24 cellular contexts compared by ENCODE assay signal in the genomic region with DNA sequence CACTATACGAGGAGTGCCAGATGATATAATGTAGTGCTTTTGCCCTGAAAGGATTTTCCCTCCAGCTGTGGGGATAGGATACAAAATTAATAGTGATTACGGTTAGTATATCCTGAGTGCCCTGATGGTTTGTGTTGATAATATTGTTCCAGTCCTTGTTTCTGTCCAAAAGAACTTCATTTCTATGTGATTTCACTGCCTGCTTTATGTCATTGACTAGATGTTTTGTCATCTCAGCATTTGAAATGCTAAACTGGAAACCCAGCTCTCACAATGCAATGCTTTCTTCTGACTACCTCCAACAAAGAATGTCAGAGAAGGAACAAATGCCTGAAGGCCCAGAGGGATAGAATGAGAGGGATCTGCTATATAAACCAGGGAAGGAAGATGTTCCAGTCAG.
DNase-seq lines count a peak whose midpoint lies in the region; ATAC-seq lines count a peak whose summit lies in the region.
"Had no signal": no experiment of that assay in that cellular context is flagged by ENCODE, and none has a peak within 500 bp of the region (broad histone marks: within the 10 kb centered on the region; RNA-seq: fewer than 3 reads in every experiment).

No MANE protein-coding gene starts in this region.

- no peaks in the 10 kb centered on the region for H3K27me3 Mint-ChIP-seq in activated naive CD8-positive, alpha-beta T cell
- H3K27me3 Mint-ChIP-seq in activated naive CD8-positive, alpha-beta T cell treated with anti-CD3 and anti-CD28 coated beads for 36 hours, result no peaks in the 10 kb centered on the region
- no peaks in the 10 kb centered on the region for H3K27me3 Mint-ChIP-seq in naive thymus-derived CD8-positive, alpha-beta T cell
- H3K27me3 Mint-ChIP-seq: activated CD4-positive, alpha-beta T cell treated with anti-CD3 and anti-CD28 coated beads, Interleukin-2, amount 10 ng/mL, durations not matched to agents 24 days and 14 days; dendritic cell treated with granulocyte-macrophage colony-stimulating factor and Interleukin-4, amounts not matched to agents 40 ng/mL and 50 ng/mL, for 4 days; type B pancreatic cell had no signal

- H3K36me3 Mint-ChIP-seq in activated naive CD8-positive, alpha-beta T cell, result peaks cover 20% of the 10 kb centered on the region
- H3K36me3 Mint-ChIP-seq in activated naive CD8-positive, alpha-beta T cell treated with anti-CD3 and anti-CD28 coated beads for 36 hours, result peaks cover 11% of the 10 kb centered on the region
- peaks cover 6 to 87% (median 22%) of the 10 kb centered on the region in 3 donors for H3K36me3 Mint-ChIP-seq in naive thymus-derived CD8-positive, alpha-beta T cell

- no peak overlapping the region for H3K4me3 Mint-ChIP-seq in activated naive CD8-positive, alpha-beta T cell
- no peak overlapping the region for H3K4me3 Mint-ChIP-seq in activated naive CD8-positive, alpha-beta T cell treated with anti-CD3 and anti-CD28 coated beads for 36 hours
- H3K4me3 Mint-ChIP-seq in naive thymus-derived CD8-positive, alpha-beta T cell, result no peak overlapping the region
- H3K4me3 Mint-ChIP-seq: activated CD4-positive, alpha-beta T cell treated with anti-CD3 and anti-CD28 coated beads, Interleukin-2, amount 10 ng/mL, durations not matched to agents 24 days and 14 days; activated T-helper 1 cell treated with anti-CD3 and anti-CD28 coated beads, Interleukin-12 subunit alpha, Interleukin-12 subunit beta, Interleukin-2, Interleukin-4 antibody, amounts not matched to agents 30 ng/mL and 10 ng/mL and 1 ng/mL, durations not matched to agents 14 hours and 24 hours and 36 hours; dendritic cell treated with granulocyte-macrophage colony-stimulating factor and Interleukin-4, amounts not matched to agents 40 ng/mL and 50 ng/mL, for 4 days; immature natural killer cell; type B pancreatic cell had no signal

- no peak for ATAC-seq in naive thymus-derived CD8-positive, alpha-beta T cell
- ATAC-seq: left ventricle myocardium superior; stimulated activated naive CD8-positive, alpha-beta T cell treated with anti-CD3 and anti-CD28 coated beads, Interleukin-15, Interleukin-2, amounts not matched to agents 100 U/mL and 50 U/mL, for 24 hours had no signal

- peak overlapping the region; percentile 57 for H3K27ac ChIP-seq in cingulate gyrus (ENCODE audit: low read depth, low read length)
- H3K27ac ChIP-seq: adrenal gland, breast epithelium, spleen, VCaP had no signal

- H3K27ac Mint-ChIP-seq in activated naive CD8-positive, alpha-beta T cell, result peak overlapping the region; percentile 42
- no peak overlapping the region for H3K27ac Mint-ChIP-seq in activated naive CD8-positive, alpha-beta T cell treated with anti-CD3 and anti-CD28 coated beads for 36 hours
- peak overlapping the region in 8 of 10 donors; percentile 1 to 83 (median 46) for H3K27ac Mint-ChIP-seq in naive thymus-derived CD8-positive, alpha-beta T cell
- H3K27ac Mint-ChIP-seq: activated CD4-positive, alpha-beta T cell treated with anti-CD3 and anti-CD28 coated beads, Interleukin-2, amount 10 ng/mL, durations not matched to agents 24 days and 14 days; activated T-helper 1 cell treated with anti-CD3 and anti-CD28 coated beads, Interleukin-12 subunit alpha, Interleukin-12 subunit beta, Interleukin-2, Interleukin-4 antibody, amounts not matched to agents 30 ng/mL and 10 ng/mL and 1 ng/mL, durations not matched to agents 14 hours and 24 hours and 36 hours; type B pancreatic cell had no signal

- POLR2A ChIA-PET in naive thymus-derived CD8-positive, alpha-beta T cell (lab: Charles Lee), result no interaction called here

- H3K9me3 Mint-ChIP-seq in activated naive CD8-positive, alpha-beta T cell (ENCODE audit: low read depth), result no peaks in the 10 kb centered on the region
- H3K9me3 Mint-ChIP-seq in activated naive CD8-positive, alpha-beta T cell treated with anti-CD3 and anti-CD28 coated beads for 36 hours, result no peaks in the 10 kb centered on the region
- H3K9me3 Mint-ChIP-seq in naive thymus-derived CD8-positive, alpha-beta T cell, result no peaks in the 10 kb centered on the region
- H3K9me3 Mint-ChIP-seq: activated CD4-positive, alpha-beta T cell treated with anti-CD3 and anti-CD28 coated beads, Interleukin-2, amount 10 ng/mL, durations not matched to agents 24 days and 14 days; activated T-helper 1 cell treated with anti-CD3 and anti-CD28 coated beads, Interleukin-12 subunit alpha, Interleukin-12 subunit beta, Interleukin-2, Interleukin-4 antibody, amounts not matched to agents 30 ng/mL and 10 ng/mL and 1 ng/mL, durations not matched to agents 14 hours and 24 hours and 36 hours; dendritic cell treated with granulocyte-macrophage colony-stimulating factor and Interleukin-4, amounts not matched to agents 40 ng/mL and 50 ng/mL, for 4 days; immature natural killer cell; type B pancreatic cell had no signal

- peaks cover 3% of the 10 kb centered on the region for H3K4me1 Mint-ChIP-seq in activated naive CD8-positive, alpha-beta T cell (ENCODE audit: low read depth)
- H3K4me1 Mint-ChIP-seq in activated naive CD8-positive, alpha-beta T cell treated with anti-CD3 and anti-CD28 coated beads for 36 hours, result no peaks in the 10 kb centered on the region
- peaks cover 0 to 5% (median 0%) of the 10 kb centered on the region in 4 donors for H3K4me1 Mint-ChIP-seq in naive thymus-derived CD8-positive, alpha-beta T cell

- no peak for DNase-seq in activated naive CD8-positive, alpha-beta T cell treated with anti-CD3 and anti-CD28 coated beads for 36 hours
- DNase-seq in naive thymus-derived CD8-positive, alpha-beta T cell, result no peak
- no peak for DNase-seq in NCI-H1092 treated with DMSO at 0.1 percent for 48 hours (lab: John Stamatoyannopoulos, UW)
- DNase-seq in germinal center (ENCODE audit: low spot score), result no peak
- DNase-seq in cerebellar nuclear complex (lab: John Stamatoyannopoulos, UW), result no peak
- DNase-seq in iPS-NIHi7 (ENCODE audit: extremely low spot score), result no peak
- DNase-seq: activated CD4-positive, alpha-beta T cell treated with anti-CD3 and anti-CD28 coated beads, Interleukin-2, amount 10 ng/mL, durations not matched to agents 24 days and 14 days; adrenal gland; immature natural killer cell; left ventricle myocardium superior; NCI-H1105 treated with DMSO at 0.1 percent for 48 hours; NCI-H446 treated with DMSO at 0.1 percent for 48 hours; NK-92 treated with Interleukin-12 subunit alpha and Interleukin-12 subunit beta, amount 100 ng/mL, for 24 hours; occipital lobe; spleen; stimulated activated CD4-positive, alpha-beta T cell treated with anti-CD3 and anti-CD28 coated beads, Interleukin-4, amount 100 ng/mL, for 1 hour; stimulated activated naive CD8-positive, alpha-beta T cell treated with anti-CD3 and anti-CD28 coated beads, Interleukin-15, Interleukin-2, amounts not matched to agents 100 U/mL and 50 U/mL, for 24 hours had no signal
